In the genomic region with DNA sequence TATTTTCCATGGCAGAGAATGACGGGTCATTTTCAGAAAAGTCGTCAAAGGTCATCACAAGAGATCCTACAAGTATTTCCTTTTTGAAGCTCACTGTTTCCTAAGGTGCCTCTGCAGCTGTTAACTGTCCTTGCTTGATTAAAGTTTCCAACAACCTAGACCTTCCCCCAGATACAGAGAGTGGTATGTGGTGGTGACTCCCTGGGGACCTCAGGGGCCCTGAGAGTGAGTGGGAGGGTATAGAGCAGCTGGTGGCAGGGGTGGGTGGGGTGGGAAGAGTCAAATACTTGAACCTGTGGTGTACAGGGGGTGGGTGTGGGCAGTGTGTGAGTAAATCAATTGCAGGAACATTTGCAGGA, we compare ENCODE assay signal across 10 cellular contexts. TPM values are rescaled to one million over a fixed set of nuclear protein-coding genes. Genes with fewer than 3 reads are reported as not detected.
A peak's percentile ranks its signal among the peaks of the same experiment; 100 is the strongest.
DNase-seq lines count a peak whose midpoint lies in the region; ATAC-seq lines count a peak whose summit lies in the region.
"Had no signal": no experiment of that assay in that cellular context is flagged by ENCODE, and none has a peak within 500 bp of the region (broad histone marks: within the 10 kb centered on the region; RNA-seq: fewer than 3 reads in every experiment).

No MANE protein-coding gene starts in this region.

- no peaks in the 10 kb centered on the region for H3K9me3 ChIP-seq in SJCRH30 (replicated peaks)

- peaks cover 4% of the 10 kb centered on the region; the same call in 1 of the 2 replicates for H3K4me1 ChIP-seq in SJCRH30

- peak; percentile 33 for DNase-seq in activated CD4-positive, alpha-beta T cell treated with anti-CD3 and anti-CD28 coated beads for 48 hours
- no peak for DNase-seq in activated CD4-positive, alpha-beta T cell treated with anti-CD3 and anti-CD28 coated beads for 1 hour
- DNase-seq in SJCRH30 (peak; percentile 21 to 37), putamen (ENCODE audit: low spot score) (no peak), NCI-H1694 treated with DMSO at 0.1 percent for 48 hours (lab: John Stamatoyannopoulos, UW) (no peak), NCI-H2029 treated with DMSO at 0.1 percent for 48 hours (lab: John Stamatoyannopoulos, UW) (no peak)
- DNase-seq in stimulated activated CD8-positive, alpha-beta memory T cell treated with anti-CD3 and anti-CD28 coated beads, Interleukin-4, amount 100 ng/mL, for 24 hours (ENCODE audit: low read depth), result peak; percentile 31
- DNase-seq: mesenchymal stem cell, NCI-H446 had no signal

- H3K27me3 ChIP-seq in SJCRH30, result no peaks in the 10 kb centered on the region

- ATAC-seq in HG02870 (IDR thresholded peaks at IDR 0.05; ENCODE audit: unreplicated experiment), result peak; percentile 41

- H3K27ac ChIP-seq in SJCRH30, result no peak overlapping the region

- H3K36me3 ChIP-seq in SJCRH30, result no peaks in the 10 kb centered on the region

- no peak overlapping the region for H3K4me3 ChIP-seq in SJCRH30

RNA-seq across cellular contexts. Expression of gene CD72, which starts 1.6 kb away (rescaled TPM):
- total RNA-seq in SJCRH30 (2014; rRNA removed; shearing (Covaris generic)), result not detected in 2 replicates

RNA-seq across cellular contexts. Expression of gene TESK1, which starts 14.7 kb away (rescaled TPM):
- 9.2 and 10.1 TPM in 2 replicates for total RNA-seq in SJCRH30 (2014; rRNA removed; shearing (Covaris generic))

RNA-seq across cellular contexts. Expression of gene SIT1, which starts 31.0 kb away (rescaled TPM):
- total RNA-seq in SJCRH30 (2014; rRNA removed; shearing (Covaris generic)), result 0.13 TPM in 1 of 2 replicates, not detected in the other

RNA-seq across cellular contexts. Expression of gene RMRP, which starts 38.0 kb away (rescaled TPM):
- total RNA-seq in SJCRH30 (2014; rRNA removed; shearing (Covaris generic)), result 8,654 and 17,072 TPM in 2 replicates

RNA-seq across cellular contexts. Expression of gene CCDC107, which starts 38.3 kb away (rescaled TPM):
- 6.1 and 6.6 TPM in 2 replicates for total RNA-seq in SJCRH30 (2014; rRNA removed; shearing (Covaris generic))

Comparison
In these comparisons a context has a peak if more than half of its experiments do, and no peak if none do; other contexts are left out.
1. DNase-seq: peak in activated CD4-positive, alpha-beta T cell treated with anti-CD3 and anti-CD28 coated beads for 48 hours (single experiment), SJCRH30 (2 of 2) and stimulated activated CD8-positive, alpha-beta memory T cell treated with anti-CD3 and anti-CD28 coated beads, Interleukin-4, amount 100 ng/mL, for 24 hours (single experiment); none in activated CD4-positive, alpha-beta T cell treated with anti-CD3 and anti-CD28 coated beads for 1 hour (single experiment), putamen (single experiment), NCI-H1694 treated with DMSO at 0.1 percent for 48 hours (single experiment) and NCI-H2029 treated with DMSO at 0.1 percent for 48 hours (single experiment).